Comparison of ENCODE assay signal across 8 cellular contexts in genomic region chr4:186021461-186022167, GRCh38. TPM values are rescaled to one million over a fixed set of nuclear protein-coding genes. Genes with fewer than 3 reads are reported as not detected.
DNase-seq lines count a peak whose midpoint lies in the region; ATAC-seq and TF ChIP-seq lines count a peak whose summit lies in the region.

No MANE protein-coding gene starts in this region.

- H3K9me3 Mint-ChIP-seq in type B pancreatic cell = peaks cover under 1% of the 10 kb centered on the region

- H3K4me1 Mint-ChIP-seq in type B pancreatic cell (ENCODE audit: unreplicated experiment) = peaks cover 22% of the 10 kb centered on the region

- no peak for TF ChIP-seq POLR2A in breast epithelium (IDR thresholded peaks at IDR 0.05)

- TF ChIP-seq CTCF in MM.1S (IDR thresholded peaks at IDR 0.05; ENCODE audit: low read length) = peak; percentile 80
- peak; percentile 19 to 67 (median 65) for TF ChIP-seq CTCF in breast epithelium (IDR thresholded peaks at IDR 0.05)
- peak; percentile 90 for TF ChIP-seq CTCF in type B pancreatic cell (conservative IDR thresholded peaks at IDR 0.05)

- ATAC-seq in HG02763 (IDR thresholded peaks at IDR 0.05; ENCODE audit: unreplicated experiment) (no peak), HG03045 (IDR thresholded peaks at IDR 0.05; ENCODE audit: unreplicated experiment) (no peak), HG02938 (IDR thresholded peaks at IDR 0.05; ENCODE audit: unreplicated experiment) (no peak)

- H3K27ac Mint-ChIP-seq in type B pancreatic cell = no peak overlapping the region

- no peak overlapping the region for H3K9ac ChIP-seq in MM.1S (ENCODE audit: low read length)

- H3K4me1 ChIP-seq in MM.1S (ENCODE audit: low read length) (no peaks in the 10 kb centered on the region), breast epithelium (no peaks in the 10 kb centered on the region)

- H3K27me3 ChIP-seq in MM.1S (replicated peaks; ENCODE audit: insufficient read depth, low read length) = no peaks in the 10 kb centered on the region
- H3K27me3 ChIP-seq in breast epithelium = no peaks in the 10 kb centered on the region

- H3K9me3 ChIP-seq in MM.1S (replicated peaks; ENCODE audit: insufficient read depth, low read length) (no peaks in the 10 kb centered on the region), breast epithelium (no peaks in the 10 kb centered on the region)

- H3K27me3 Mint-ChIP-seq in type B pancreatic cell = peaks cover 7% of the 10 kb centered on the region

- H3K4me2 ChIP-seq in MM.1S (ENCODE audit: low read depth, low read length) = no peak overlapping the region

- DNase-seq in D341Med (ENCODE audit: low spot score) (peak; percentile 85), MM.1S (no peak), breast epithelium (ENCODE audit: low spot score in 2 of 2) (no peak), kidney glomerular epithelial cell (lab: John Stamatoyannopoulos, UW) (peak; percentile 34), type B pancreatic cell (ENCODE audit: extremely low spot score, unreplicated experiment) (no peak)

- H3K4me3 ChIP-seq in MM.1S (ENCODE audit: low read length) = no peak overlapping the region
- H3K4me3 ChIP-seq in breast epithelium = peak overlapping the region in 2 of 3 donors; percentile 19 to 55

- H2AFZ ChIP-seq in MM.1S (ENCODE audit: low read length) = no peak overlapping the region

- H3K27ac ChIP-seq in MM.1S (ENCODE audit: low read length) (no peak overlapping the region), breast epithelium (no peak overlapping the region)

- intact Hi-C loops in breast epithelium (cut with DNase I; ENCODE audit: low total_unique reads) = no loop called here

- no peaks in the 10 kb centered on the region for H3K9me2 ChIP-seq in MM.1S (replicated peaks; ENCODE audit: insufficient read depth, low read length)

- H3K36me3 ChIP-seq in MM.1S (replicated peaks; ENCODE audit: insufficient read depth, low read length) = no peaks in the 10 kb centered on the region
- no peaks in the 10 kb centered on the region for H3K36me3 ChIP-seq in breast epithelium

- H4K20me1 ChIP-seq in MM.1S (ENCODE audit: insufficient read depth, low read length) = no peaks in the 10 kb centered on the region

- no peaks in the 10 kb centered on the region for H3K79me2 ChIP-seq in MM.1S (ENCODE audit: low read length)

- H3K36me3 Mint-ChIP-seq in type B pancreatic cell = no peaks in the 10 kb centered on the region

- H3F3A ChIP-seq in MM.1S (ENCODE audit: insufficient read depth, low read length) = no peaks in the 10 kb centered on the region

- no peak overlapping the region for H3K4me3 Mint-ChIP-seq in type B pancreatic cell

RNA-seq across cellular contexts. Expression of gene TLR3, which starts 47.3 kb away (rescaled TPM):
- 10 to 100 TPM in 1 of 3 donors, 1 to 10 TPM in 2; 4.3 to 13.9 (median 7.4) TPM for total RNA-seq in breast epithelium
- total RNA-seq in type B pancreatic cell (ENCODE audit: low replicate concordance) = 8.8 and 22.6 TPM in 2 replicates

Comparison
In these comparisons a context has a peak if more than half of its experiments do, and no peak if none do; other contexts are left out.
1. DNase-seq: peak in D341Med (single experiment) and kidney glomerular epithelial cell (single experiment); none in MM.1S (single experiment), breast epithelium (0 of 2) and type B pancreatic cell (single experiment).
2. Peak in every context shown above with its lines, with median percentiles within 50 percentile points of each other: CTCF ChIP-seq.